ENCODE assay signal across 1 cellular context in the genomic region with DNA sequence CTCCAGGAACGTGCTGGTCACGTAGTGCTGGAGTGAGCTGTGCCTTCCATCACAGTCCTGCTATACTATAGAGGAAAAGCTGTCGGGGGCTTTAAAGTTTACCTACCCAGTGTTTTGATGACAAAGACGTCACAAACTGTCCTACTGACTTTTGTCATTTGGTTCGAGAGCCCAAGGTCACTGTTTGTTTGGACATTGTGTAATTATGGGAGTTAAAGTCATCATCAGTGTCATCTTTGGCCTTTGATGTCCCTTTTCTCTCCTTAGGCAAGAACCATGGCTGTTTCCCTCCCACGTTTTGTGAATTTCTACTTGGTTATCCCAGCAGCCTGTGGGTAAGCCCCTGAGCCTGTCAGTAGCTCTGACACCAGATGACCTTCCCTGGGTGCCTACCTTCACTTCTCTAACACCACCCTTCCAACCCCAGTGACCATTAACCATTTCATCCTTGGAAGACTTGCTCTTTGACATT.
A peak's percentile ranks its signal among the peaks of the same experiment; 100 is the strongest.
TF ChIP-seq lines count a peak whose summit lies in the region.

No MANE protein-coding gene starts in this region.

TF ChIP-seq in HepG2, 621 proteins besides CTCF, POLR2A, EP300 and RAD21 (continued from another document and continues in another):
- TF ChIP-seq ZNF292 (CRISPR knock-in tag; IDR thresholded peaks at IDR 0.05; ENCODE audit: borderline replicate concordance, low read depth) (peak; percentile 86), MTA1 (CRISPR knock-in tag; IDR thresholded peaks at IDR 0.05; ENCODE audit: borderline replicate concordance) (peak; percentile 50; the same call in 1 of the 2 replicates), ZNF850 (CRISPR knock-in tag; conservative IDR thresholded peaks at IDR 0.05) (no peak), ZEB1 (IDR thresholded peaks at IDR 0.05; ENCODE audit: insufficient replicate concordance, low read depth) (peak; percentile 87), SIN3A (IDR thresholded peaks at IDR 0.05; ENCODE audit: borderline replicate concordance, low read depth, low read length) (no peak), RFX5 (IDR thresholded peaks at IDR 0.05; ENCODE audit: low read depth, low read length) (no peak), FOXC1 (CRISPR knock-in tag; IDR thresholded peaks at IDR 0.05; ENCODE audit: borderline replicate concordance) (no peak), NCOA5 (CRISPR knock-in tag; IDR thresholded peaks at IDR 0.05) (no peak), MAFG (CRISPR knock-in tag; IDR thresholded peaks at IDR 0.05) (no peak), IKZF4 (CRISPR knock-in tag; IDR thresholded peaks at IDR 0.05; ENCODE audit: borderline replicate concordance, low read depth, not compliant biosample characterization) (no peak), ZNF329 (CRISPR knock-in tag; IDR thresholded peaks at IDR 0.05; ENCODE audit: low read depth) (no peak), FOXK2 (IDR thresholded peaks at IDR 0.05) (0 out of 2 replicates have a peak, but pooled peaks have one; percentile 53), ZNF83 (CRISPR knock-in tag; IDR thresholded peaks at IDR 0.05; ENCODE audit: borderline replicate concordance) (no peak), HNF4A (CRISPR knock-in tag; IDR thresholded peaks at IDR 0.05) (peak; percentile 99), U2AF1 (optimal IDR thresholded peaks at IDR 0.05; ENCODE audit: low read depth, low read length) (no peak), CEBPG (CRISPR knock-in tag; IDR thresholded peaks at IDR 0.05) (peak; percentile 95), ATRX (CRISPR knock-in tag; IDR thresholded peaks at IDR 0.05; ENCODE audit: borderline replicate concordance) (no peak)
- TF ChIP-seq, protein P1, sequence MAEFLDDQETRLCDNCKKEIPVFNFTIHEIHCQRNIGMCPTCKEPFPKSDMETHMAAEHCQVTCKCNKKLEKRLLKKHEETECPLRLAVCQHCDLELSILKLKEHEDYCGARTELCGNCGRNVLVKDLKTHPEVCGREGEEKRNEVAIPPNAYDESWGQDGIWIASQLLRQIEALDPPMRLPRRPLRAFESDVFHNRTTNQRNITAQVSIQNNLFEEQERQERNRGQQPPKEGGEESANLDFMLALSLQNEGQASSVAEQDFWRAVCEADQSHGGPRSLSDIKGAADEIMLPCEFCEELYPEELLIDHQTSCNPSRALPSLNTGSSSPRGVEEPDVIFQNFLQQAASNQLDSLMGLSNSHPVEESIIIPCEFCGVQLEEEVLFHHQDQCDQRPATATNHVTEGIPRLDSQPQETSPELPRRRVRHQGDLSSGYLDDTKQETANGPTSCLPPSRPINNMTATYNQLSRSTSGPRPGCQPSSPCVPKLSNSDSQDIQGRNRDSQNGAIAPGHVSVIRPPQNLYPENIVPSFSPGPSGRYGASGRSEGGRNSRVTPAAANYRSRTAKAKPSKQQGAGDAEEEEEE (CRISPR knock-in tag; IDR thresholded peaks at IDR 0.05; ENCODE audit: borderline replicate concordance) = no peak
- TF ChIP-seq, protein P2, sequence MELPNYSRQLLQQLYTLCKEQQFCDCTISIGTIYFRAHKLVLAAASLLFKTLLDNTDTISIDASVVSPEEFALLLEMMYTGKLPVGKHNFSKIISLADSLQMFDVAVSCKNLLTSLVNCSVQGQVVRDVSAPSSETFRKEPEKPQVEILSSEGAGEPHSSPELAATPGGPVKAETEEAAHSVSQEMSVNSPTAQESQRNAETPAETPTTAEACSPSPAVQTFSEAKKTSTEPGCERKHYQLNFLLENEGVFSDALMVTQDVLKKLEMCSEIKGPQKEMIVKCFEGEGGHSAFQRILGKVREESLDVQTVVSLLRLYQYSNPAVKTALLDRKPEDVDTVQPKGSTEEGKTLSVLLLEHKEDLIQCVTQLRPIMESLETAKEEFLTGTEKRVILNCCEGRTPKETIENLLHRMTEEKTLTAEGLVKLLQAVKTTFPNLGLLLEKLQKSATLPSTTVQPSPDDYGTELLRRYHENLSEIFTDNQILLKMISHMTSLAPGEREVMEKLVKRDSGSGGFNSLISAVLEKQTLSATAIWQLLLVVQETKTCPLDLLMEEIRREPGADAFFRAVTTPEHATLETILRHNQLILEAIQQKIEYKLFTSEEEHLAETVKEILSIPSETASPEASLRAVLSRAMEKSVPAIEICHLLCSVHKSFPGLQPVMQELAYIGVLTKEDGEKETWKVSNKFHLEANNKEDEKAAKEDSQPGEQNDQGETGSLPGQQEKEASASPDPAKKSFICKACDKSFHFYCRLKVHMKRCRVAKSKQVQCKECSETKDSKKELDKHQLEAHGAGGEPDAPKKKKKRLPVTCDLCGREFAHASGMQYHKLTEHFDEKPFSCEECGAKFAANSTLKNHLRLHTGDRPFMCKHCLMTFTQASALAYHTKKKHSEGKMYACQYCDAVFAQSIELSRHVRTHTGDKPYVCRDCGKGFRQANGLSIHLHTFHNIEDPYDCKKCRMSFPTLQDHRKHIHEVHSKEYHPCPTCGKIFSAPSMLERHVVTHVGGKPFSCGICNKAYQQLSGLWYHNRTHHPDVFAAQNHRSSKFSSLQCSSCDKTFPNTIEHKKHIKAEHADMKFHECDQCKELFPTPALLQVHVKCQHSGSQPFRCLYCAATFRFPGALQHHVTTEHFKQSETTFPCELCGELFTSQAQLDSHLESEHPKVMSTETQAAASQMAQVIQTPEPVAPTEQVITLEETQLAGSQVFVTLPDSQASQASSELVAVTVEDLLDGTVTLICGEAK (IDR thresholded peaks at IDR 0.05) = no peak
- TF ChIP-seq, protein P2 (CRISPR knock-in tag; IDR thresholded peaks at IDR 0.05) = peak; percentile 50; the same call in 1 of the 2 replicates
- TF ChIP-seq, protein P3, sequence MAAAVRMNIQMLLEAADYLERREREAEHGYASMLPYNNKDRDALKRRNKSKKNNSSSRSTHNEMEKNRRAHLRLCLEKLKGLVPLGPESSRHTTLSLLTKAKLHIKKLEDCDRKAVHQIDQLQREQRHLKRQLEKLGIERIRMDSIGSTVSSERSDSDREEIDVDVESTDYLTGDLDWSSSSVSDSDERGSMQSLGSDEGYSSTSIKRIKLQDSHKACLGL (CRISPR knock-in tag; IDR thresholded peaks at IDR 0.05) = no peak
- TF ChIP-seq, protein P4, sequence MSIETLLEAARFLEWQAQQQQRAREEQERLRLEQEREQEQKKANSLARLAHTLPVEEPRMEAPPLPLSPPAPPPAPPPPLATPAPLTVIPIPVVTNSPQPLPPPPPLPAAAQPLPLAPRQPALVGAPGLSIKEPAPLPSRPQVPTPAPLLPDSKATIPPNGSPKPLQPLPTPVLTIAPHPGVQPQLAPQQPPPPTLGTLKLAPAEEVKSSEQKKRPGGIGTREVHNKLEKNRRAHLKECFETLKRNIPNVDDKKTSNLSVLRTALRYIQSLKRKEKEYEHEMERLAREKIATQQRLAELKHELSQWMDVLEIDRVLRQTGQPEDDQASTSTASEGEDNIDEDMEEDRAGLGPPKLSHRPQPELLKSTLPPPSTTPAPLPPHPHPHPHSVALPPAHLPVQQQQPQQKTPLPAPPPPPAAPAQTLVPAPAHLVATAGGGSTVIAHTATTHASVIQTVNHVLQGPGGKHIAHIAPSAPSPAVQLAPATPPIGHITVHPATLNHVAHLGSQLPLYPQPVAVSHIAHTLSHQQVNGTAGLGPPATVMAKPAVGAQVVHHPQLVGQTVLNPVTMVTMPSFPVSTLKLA (IDR thresholded peaks at IDR 0.05) = peak; percentile 31; the same call in 1 of the 2 replicates
- TF ChIP-seq, protein P5, sequence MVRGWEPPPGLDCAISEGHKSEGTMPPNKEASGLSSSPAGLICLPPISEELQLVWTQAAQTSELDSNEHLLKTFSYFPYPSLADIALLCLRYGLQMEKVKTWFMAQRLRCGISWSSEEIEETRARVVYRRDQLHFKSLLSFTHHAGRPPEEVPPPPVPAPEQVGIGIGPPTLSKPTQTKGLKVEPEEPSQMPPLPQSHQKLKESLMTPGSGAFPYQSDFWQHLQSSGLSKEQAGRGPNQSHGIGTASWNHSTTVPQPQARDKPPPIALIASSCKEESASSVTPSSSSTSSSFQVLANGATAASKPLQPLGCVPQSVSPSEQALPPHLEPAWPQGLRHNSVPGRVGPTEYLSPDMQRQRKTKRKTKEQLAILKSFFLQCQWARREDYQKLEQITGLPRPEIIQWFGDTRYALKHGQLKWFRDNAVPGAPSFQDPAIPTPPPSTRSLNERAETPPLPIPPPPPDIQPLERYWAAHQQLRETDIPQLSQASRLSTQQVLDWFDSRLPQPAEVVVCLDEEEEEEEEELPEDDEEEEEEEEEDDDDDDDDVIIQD (CRISPR knock-in tag; IDR thresholded peaks at IDR 0.05; ENCODE audit: low read depth) = peak; percentile 98
- TF ChIP-seq, protein P6, sequence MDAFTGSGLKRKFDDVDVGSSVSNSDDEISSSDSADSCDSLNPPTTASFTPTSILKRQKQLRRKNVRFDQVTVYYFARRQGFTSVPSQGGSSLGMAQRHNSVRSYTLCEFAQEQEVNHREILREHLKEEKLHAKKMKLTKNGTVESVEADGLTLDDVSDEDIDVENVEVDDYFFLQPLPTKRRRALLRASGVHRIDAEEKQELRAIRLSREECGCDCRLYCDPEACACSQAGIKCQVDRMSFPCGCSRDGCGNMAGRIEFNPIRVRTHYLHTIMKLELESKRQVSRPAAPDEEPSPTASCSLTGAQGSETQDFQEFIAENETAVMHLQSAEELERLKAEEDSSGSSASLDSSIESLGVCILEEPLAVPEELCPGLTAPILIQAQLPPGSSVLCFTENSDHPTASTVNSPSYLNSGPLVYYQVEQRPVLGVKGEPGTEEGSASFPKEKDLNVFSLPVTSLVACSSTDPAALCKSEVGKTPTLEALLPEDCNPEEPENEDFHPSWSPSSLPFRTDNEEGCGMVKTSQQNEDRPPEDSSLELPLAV (CRISPR knock-in tag; conservative IDR thresholded peaks at IDR 0.05; ENCODE audit: low read depth) = no peak
- TF ChIP-seq, protein P7, sequence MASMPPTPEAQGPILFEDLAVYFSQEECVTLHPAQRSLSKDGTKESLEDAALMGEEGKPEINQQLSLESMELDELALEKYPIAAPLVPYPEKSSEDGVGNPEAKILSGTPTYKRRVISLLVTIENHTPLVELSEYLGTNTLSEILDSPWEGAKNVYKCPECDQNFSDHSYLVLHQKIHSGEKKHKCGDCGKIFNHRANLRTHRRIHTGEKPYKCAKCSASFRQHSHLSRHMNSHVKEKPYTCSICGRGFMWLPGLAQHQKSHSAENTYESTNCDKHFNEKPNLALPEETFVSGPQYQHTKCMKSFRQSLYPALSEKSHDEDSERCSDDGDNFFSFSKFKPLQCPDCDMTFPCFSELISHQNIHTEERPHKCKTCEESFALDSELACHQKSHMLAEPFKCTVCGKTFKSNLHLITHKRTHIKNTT (CRISPR knock-in tag; IDR thresholded peaks at IDR 0.05) = no peak
- TF ChIP-seq, protein P8, sequence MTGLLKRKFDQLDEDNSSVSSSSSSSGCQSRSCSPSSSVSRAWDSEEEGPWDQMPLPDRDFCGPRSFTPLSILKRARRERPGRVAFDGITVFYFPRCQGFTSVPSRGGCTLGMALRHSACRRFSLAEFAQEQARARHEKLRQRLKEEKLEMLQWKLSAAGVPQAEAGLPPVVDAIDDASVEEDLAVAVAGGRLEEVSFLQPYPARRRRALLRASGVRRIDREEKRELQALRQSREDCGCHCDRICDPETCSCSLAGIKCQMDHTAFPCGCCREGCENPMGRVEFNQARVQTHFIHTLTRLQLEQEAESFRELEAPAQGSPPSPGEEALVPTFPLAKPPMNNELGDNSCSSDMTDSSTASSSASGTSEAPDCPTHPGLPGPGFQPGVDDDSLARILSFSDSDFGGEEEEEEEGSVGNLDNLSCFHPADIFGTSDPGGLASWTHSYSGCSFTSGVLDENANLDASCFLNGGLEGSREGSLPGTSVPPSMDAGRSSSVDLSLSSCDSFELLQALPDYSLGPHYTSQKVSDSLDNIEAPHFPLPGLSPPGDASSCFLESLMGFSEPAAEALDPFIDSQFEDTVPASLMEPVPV (CRISPR knock-in tag; IDR thresholded peaks at IDR 0.05) = 0 out of 2 replicates have a peak, but pooled peaks have one; percentile 42
- TF ChIP-seq, protein P9, sequence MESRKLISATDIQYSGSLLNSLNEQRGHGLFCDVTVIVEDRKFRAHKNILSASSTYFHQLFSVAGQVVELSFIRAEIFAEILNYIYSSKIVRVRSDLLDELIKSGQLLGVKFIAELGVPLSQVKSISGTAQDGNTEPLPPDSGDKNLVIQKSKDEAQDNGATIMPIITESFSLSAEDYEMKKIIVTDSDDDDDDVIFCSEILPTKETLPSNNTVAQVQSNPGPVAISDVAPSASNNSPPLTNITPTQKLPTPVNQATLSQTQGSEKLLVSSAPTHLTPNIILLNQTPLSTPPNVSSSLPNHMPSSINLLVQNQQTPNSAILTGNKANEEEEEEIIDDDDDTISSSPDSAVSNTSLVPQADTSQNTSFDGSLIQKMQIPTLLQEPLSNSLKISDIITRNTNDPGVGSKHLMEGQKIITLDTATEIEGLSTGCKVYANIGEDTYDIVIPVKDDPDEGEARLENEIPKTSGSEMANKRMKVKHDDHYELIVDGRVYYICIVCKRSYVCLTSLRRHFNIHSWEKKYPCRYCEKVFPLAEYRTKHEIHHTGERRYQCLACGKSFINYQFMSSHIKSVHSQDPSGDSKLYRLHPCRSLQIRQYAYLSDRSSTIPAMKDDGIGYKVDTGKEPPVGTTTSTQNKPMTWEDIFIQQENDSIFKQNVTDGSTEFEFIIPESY (CRISPR knock-in tag; IDR thresholded peaks at IDR 0.05) = peak; percentile 54; the same call in 1 of the 2 replicates
